In the genomic region with DNA sequence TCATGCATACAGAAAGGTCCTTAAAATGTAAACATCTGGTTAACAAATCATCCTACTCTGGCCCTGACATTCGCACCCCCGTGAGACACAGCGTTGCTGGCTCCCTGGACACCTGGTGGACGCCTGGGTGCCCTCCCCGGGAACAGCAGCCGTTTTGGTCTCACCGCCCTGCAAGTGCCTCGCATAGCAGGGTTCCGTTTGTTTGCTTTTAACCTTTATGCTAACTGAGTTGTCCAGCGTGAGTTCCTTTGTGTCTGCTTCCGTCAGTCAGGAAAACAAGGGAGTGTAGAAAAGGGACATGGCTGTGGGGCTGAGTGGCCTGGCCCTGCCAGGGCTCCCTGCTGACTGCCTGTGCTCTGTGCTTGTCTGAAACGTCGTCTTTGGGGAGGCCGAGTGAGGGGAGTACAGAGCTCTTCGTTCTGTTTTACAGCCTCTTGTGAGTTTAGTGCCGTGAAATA, we compare ENCODE assay signal across 14 cellular contexts.
A peak's percentile ranks its signal among the peaks of the same experiment; 100 is the strongest.
DNase-seq lines count a peak whose midpoint lies in the region; ATAC-seq and TF ChIP-seq lines count a peak whose summit lies in the region.
"Had no signal": no experiment of that assay in that cellular context is flagged by ENCODE, and none has a peak within 500 bp of the region (broad histone marks: within the 10 kb centered on the region; RNA-seq: fewer than 3 reads in every experiment).

No MANE protein-coding gene starts in this region.

- H3K79me2 ChIP-seq in hepatocyte = peaks cover 3% of the 10 kb centered on the region

- no peaks in the 10 kb centered on the region for H3K9me3 Mint-ChIP-seq in activated CD4-positive, alpha-beta memory T cell treated with anti-CD3 and anti-CD28 coated beads, Interleukin-2, amount 10 ng/mL, durations not matched to agents 7 days and 5 days
- no peaks in the 10 kb centered on the region for H3K9me3 Mint-ChIP-seq in activated CD4-positive, alpha-beta memory T cell treated with anti-CD3 and anti-CD28 coated beads for 36 hours
- no peaks in the 10 kb centered on the region for H3K9me3 Mint-ChIP-seq in stimulated activated effector memory CD8-positive, alpha-beta T cell treated with anti-CD3 and anti-CD28 coated beads, Interleukin-12 subunit alpha, Interleukin-12 subunit beta, amount 100 ng/mL, for 72 hours

- H3K36me3 ChIP-seq in hepatocyte (replicated peaks; ENCODE audit: insufficient read depth, low read depth) (no peaks in the 10 kb centered on the region), BE2C (peaks cover 36% of the 10 kb centered on the region)

- H3K9me2 ChIP-seq in hepatocyte (replicated peaks; ENCODE audit: insufficient read depth) = no peaks in the 10 kb centered on the region

- H3K4me3 ChIP-seq in hepatocyte (no peak overlapping the region), BE2C (ENCODE audit: low read depth, low read length) (no peak overlapping the region)
- H3K4me3 ChIP-seq: gastrocnemius medialis had no signal

- peaks cover 46% of the 10 kb centered on the region for H3K36me3 Mint-ChIP-seq in activated CD4-positive, alpha-beta memory T cell treated with anti-CD3 and anti-CD28 coated beads, Interleukin-2, amount 10 ng/mL, durations not matched to agents 7 days and 5 days (ENCODE audit: low read depth)
- H3K36me3 Mint-ChIP-seq in activated CD4-positive, alpha-beta memory T cell treated with anti-CD3 and anti-CD28 coated beads for 36 hours = peaks cover 25% of the 10 kb centered on the region
- H3K36me3 Mint-ChIP-seq in stimulated activated effector memory CD8-positive, alpha-beta T cell treated with anti-CD3 and anti-CD28 coated beads, Interleukin-12 subunit alpha, Interleukin-12 subunit beta, amount 100 ng/mL, for 72 hours = peaks cover 43% of the 10 kb centered on the region

- H3K9me3 ChIP-seq in hepatocyte (ENCODE audit: low read depth) (no peaks in the 10 kb centered on the region), BE2C (no peaks in the 10 kb centered on the region)
- H3K9me3 ChIP-seq: gastrocnemius medialis had no signal

- intact Hi-C loops in activated CD4-positive, alpha-beta memory T cell treated with anti-CD3 and anti-CD28 coated beads for 36 hours (cut with micrococcal nuclease) = no loop called here

- peak overlapping the region; percentile 24 for H3K4me2 ChIP-seq in hepatocyte

- H3K27me3 Mint-ChIP-seq in activated CD4-positive, alpha-beta memory T cell treated with anti-CD3 and anti-CD28 coated beads, Interleukin-2, amount 10 ng/mL, durations not matched to agents 7 days and 5 days = no peaks in the 10 kb centered on the region
- no peaks in the 10 kb centered on the region for H3K27me3 Mint-ChIP-seq in activated CD4-positive, alpha-beta memory T cell treated with anti-CD3 and anti-CD28 coated beads for 36 hours

- TF ChIP-seq CTCF in hepatocyte (IDR thresholded peaks at IDR 0.05; ENCODE audit: poor library complexity) (no peak), BE2C (IDR thresholded peaks at IDR 0.05; ENCODE audit: low read depth, low read length) (no peak)

- H3K27ac ChIP-seq in hepatocyte = peak overlapping the region; percentile 40
- H3K27ac ChIP-seq: gastrocnemius medialis had no signal

- no peak for DNase-seq in activated CD4-positive, alpha-beta memory T cell treated with anti-CD3 and anti-CD28 coated beads, Interleukin-2, amount 10 ng/mL, durations not matched to agents 7 days and 5 days
- DNase-seq in activated CD4-positive, alpha-beta memory T cell treated with anti-CD3 and anti-CD28 coated beads for 36 hours = no peak
- peak; percentile 89 for DNase-seq in NCI-H774 (lab: John Stamatoyannopoulos, UW)
- peak; percentile 29 for DNase-seq in hepatocyte (ENCODE audit: low spot score)
- no peak for DNase-seq in stimulated activated effector memory CD8-positive, alpha-beta T cell treated with anti-CD3 and anti-CD28 coated beads, Interleukin-12 subunit alpha, Interleukin-12 subunit beta, amount 100 ng/mL, for 72 hours (ENCODE audit: low spot score in 2 of 2)
- no peak for DNase-seq in BE2C
- no peak for DNase-seq in GOT3 (lab: John Stamatoyannopoulos, UW)
- DNase-seq: DND-41, gastrocnemius medialis, HCEC 1CT, left cardiac atrium, NCI-H2107 had no signal

- H3K27me3 ChIP-seq in hepatocyte (no peaks in the 10 kb centered on the region), BE2C (no peaks in the 10 kb centered on the region)
- H3K27me3 ChIP-seq: gastrocnemius medialis had no signal

- H3K4me3 Mint-ChIP-seq in activated CD4-positive, alpha-beta memory T cell treated with anti-CD3 and anti-CD28 coated beads, Interleukin-2, amount 10 ng/mL, durations not matched to agents 7 days and 5 days = no peak overlapping the region
- no peak overlapping the region for H3K4me3 Mint-ChIP-seq in activated CD4-positive, alpha-beta memory T cell treated with anti-CD3 and anti-CD28 coated beads for 36 hours
- H3K4me3 Mint-ChIP-seq in stimulated activated effector memory CD8-positive, alpha-beta T cell treated with anti-CD3 and anti-CD28 coated beads, Interleukin-12 subunit alpha, Interleukin-12 subunit beta, amount 100 ng/mL, for 72 hours = no peak overlapping the region

- H2AFZ ChIP-seq in hepatocyte = no peak overlapping the region

- no peak for ATAC-seq in stimulated activated effector memory CD8-positive, alpha-beta T cell treated with anti-CD3 and anti-CD28 coated beads, Interleukin-12 subunit alpha, Interleukin-12 subunit beta, amount 100 ng/mL, for 72 hours
- ATAC-seq in HG03442 (IDR thresholded peaks at IDR 0.05; ENCODE audit: unreplicated experiment) = no peak
- ATAC-seq: gastrocnemius medialis, Panc1 had no signal

- H3K4me1 ChIP-seq in hepatocyte (ENCODE audit: insufficient read depth) = no peaks in the 10 kb centered on the region
- H3K4me1 ChIP-seq in BE2C = no peaks in the 10 kb centered on the region
- H3K4me1 ChIP-seq: gastrocnemius medialis had no signal

- H3K27ac Mint-ChIP-seq in activated CD4-positive, alpha-beta memory T cell treated with anti-CD3 and anti-CD28 coated beads, Interleukin-2, amount 10 ng/mL, durations not matched to agents 7 days and 5 days = peak overlapping the region; percentile 23
- H3K27ac Mint-ChIP-seq in activated CD4-positive, alpha-beta memory T cell treated with anti-CD3 and anti-CD28 coated beads for 36 hours = no peak overlapping the region
- peak overlapping the region; percentile 83 for H3K27ac Mint-ChIP-seq in stimulated activated effector memory CD8-positive, alpha-beta T cell treated with anti-CD3 and anti-CD28 coated beads, Interleukin-12 subunit alpha, Interleukin-12 subunit beta, amount 100 ng/mL, for 72 hours

- CTCF ChIA-PET in activated CD4-positive, alpha-beta memory T cell treated with anti-CD3 and anti-CD28 coated beads, Interleukin-2, amount 10 ng/mL, durations not matched to agents 7 days and 5 days (lab: Charles Lee) = no interaction called here
- CTCF ChIA-PET in activated CD4-positive, alpha-beta memory T cell treated with anti-CD3 and anti-CD28 coated beads for 36 hours (lab: Charles Lee) = no interaction called here

- 50% methylated on average over 16 of the region's 16 CpGs for WGBS in hepatocyte (ENCODE audit: low lambda C conversion rate, missing lambda C conversion rate)

- POLR2A ChIA-PET in activated CD4-positive, alpha-beta memory T cell treated with anti-CD3 and anti-CD28 coated beads, Interleukin-2, amount 10 ng/mL, durations not matched to agents 7 days and 5 days (lab: Charles Lee) = no interaction called here
- POLR2A ChIA-PET in activated CD4-positive, alpha-beta memory T cell treated with anti-CD3 and anti-CD28 coated beads for 36 hours (lab: Charles Lee) = no interaction called here

- peaks cover 26% of the 10 kb centered on the region for H3K4me1 Mint-ChIP-seq in activated CD4-positive, alpha-beta memory T cell treated with anti-CD3 and anti-CD28 coated beads, Interleukin-2, amount 10 ng/mL, durations not matched to agents 7 days and 5 days
- H3K4me1 Mint-ChIP-seq in activated CD4-positive, alpha-beta memory T cell treated with anti-CD3 and anti-CD28 coated beads for 36 hours (ENCODE audit: low read depth) = peaks cover 5% of the 10 kb centered on the region
- peaks cover 30% of the 10 kb centered on the region for H3K4me1 Mint-ChIP-seq in stimulated activated effector memory CD8-positive, alpha-beta T cell treated with anti-CD3 and anti-CD28 coated beads, Interleukin-12 subunit alpha, Interleukin-12 subunit beta, amount 100 ng/mL, for 72 hours

- no peaks in the 10 kb centered on the region for H4K20me1 ChIP-seq in hepatocyte (ENCODE audit: insufficient read depth, poor library complexity, severe bottlenecking)

Comparison
In these comparisons a context has a peak if more than half of its experiments do, and no peak if none do; other contexts are left out.
1. DNase-seq: peak in NCI-H774 (single experiment) and hepatocyte (single experiment); none in activated CD4-positive, alpha-beta memory T cell treated with anti-CD3 and anti-CD28 coated beads, Interleukin-2, amount 10 ng/mL, durations not matched to agents 7 days and 5 days (single experiment), activated CD4-positive, alpha-beta memory T cell treated with anti-CD3 and anti-CD28 coated beads for 36 hours (single experiment), stimulated activated effector memory CD8-positive, alpha-beta T cell treated with anti-CD3 and anti-CD28 coated beads, Interleukin-12 subunit alpha, Interleukin-12 subunit beta, amount 100 ng/mL, for 72 hours (0 of 2), BE2C (single experiment) and GOT3 (single experiment).